Comparison of ENCODE assay signal across 18 cellular contexts in genomic region chr3:126376464-126376863, GRCh38. TPM values are rescaled to one million over a fixed set of nuclear protein-coding genes. Genes with fewer than 3 reads are reported as not detected.
"Had no signal": no experiment of that assay in that cellular context is flagged by ENCODE, and none has a peak within 500 bp of the region (broad histone marks: within the 10 kb centered on the region; RNA-seq: fewer than 3 reads in every experiment).

No MANE protein-coding gene starts in this region.

- H3K27ac ChIP-seq: brain microvascular endothelial cell, heart left ventricle, lower lobe of right lung, tibial artery, WERI-Rb-1 had no signal

- H3K4me1 Mint-ChIP-seq: activated naive CD8-positive, alpha-beta T cell treated with anti-CD3 and anti-CD28 coated beads, Interleukin-2, amount 10 ng/mL, durations not matched to agents 7 days and 5 days; immature natural killer cell; stimulated activated effector memory CD8-positive, alpha-beta T cell treated with anti-CD3 and anti-CD28 coated beads, Interleukin-12 subunit alpha, Interleukin-12 subunit beta, amount 100 ng/mL, for 72 hours had no signal

- H3K36me3 Mint-ChIP-seq: activated naive CD8-positive, alpha-beta T cell treated with anti-CD3 and anti-CD28 coated beads, Interleukin-2, amount 10 ng/mL, durations not matched to agents 7 days and 5 days; immature natural killer cell; stimulated activated effector memory CD8-positive, alpha-beta T cell treated with anti-CD3 and anti-CD28 coated beads, Interleukin-12 subunit alpha, Interleukin-12 subunit beta, amount 100 ng/mL, for 72 hours had no signal

- DNase-seq: activated CD4-positive, alpha-beta T cell treated with anti-CD3 and anti-CD28 coated beads for 48 hours; activated CD8-positive, alpha-beta memory T cell treated with anti-CD3 and anti-CD28 coated beads, Interleukin-2, amount 50 U/mL, for 4 hours; activated CD8-positive, alpha-beta T cell treated with anti-CD3 and anti-CD28 coated beads, Interleukin-2, amount 10 ng/mL, durations not matched to agents 7 days and 5 days; activated naive CD8-positive, alpha-beta T cell treated with anti-CD3 and anti-CD28 coated beads, Interleukin-2, amount 10 ng/mL, durations not matched to agents 7 days and 5 days; activated T-cell treated with anti-CD3 and anti-CD28 coated beads, Interleukin-2, amount 50 U/mL, for 48 hours; brain microvascular endothelial cell; effector memory CD4-positive, alpha-beta T cell; heart left ventricle; immature natural killer cell; lower lobe of right lung; midbrain; WERI-Rb-1 had no signal

- H3K4me3 ChIP-seq: heart left ventricle, lower lobe of right lung, tibial artery had no signal

- H3K9me3 ChIP-seq: heart left ventricle, lower lobe of right lung, tibial artery had no signal

- H3K27me3 Mint-ChIP-seq: activated naive CD8-positive, alpha-beta T cell treated with anti-CD3 and anti-CD28 coated beads, Interleukin-2, amount 10 ng/mL, durations not matched to agents 7 days and 5 days had no signal

- H3K4me1 ChIP-seq: tibial artery had no signal

- H3K36me3 ChIP-seq: brain microvascular endothelial cell, heart left ventricle, lower lobe of right lung, tibial artery, WERI-Rb-1 had no signal

- H3K9me3 Mint-ChIP-seq: activated naive CD8-positive, alpha-beta T cell treated with anti-CD3 and anti-CD28 coated beads, Interleukin-2, amount 10 ng/mL, durations not matched to agents 7 days and 5 days; immature natural killer cell; stimulated activated effector memory CD8-positive, alpha-beta T cell treated with anti-CD3 and anti-CD28 coated beads, Interleukin-12 subunit alpha, Interleukin-12 subunit beta, amount 100 ng/mL, for 72 hours had no signal

- H3K4me3 Mint-ChIP-seq: activated CD8-positive, alpha-beta T cell treated with anti-CD3 and anti-CD28 coated beads, Interleukin-2, amount 10 ng/mL, durations not matched to agents 7 days and 5 days; activated naive CD8-positive, alpha-beta T cell treated with anti-CD3 and anti-CD28 coated beads, Interleukin-2, amount 10 ng/mL, durations not matched to agents 7 days and 5 days; immature natural killer cell; stimulated activated effector memory CD8-positive, alpha-beta T cell treated with anti-CD3 and anti-CD28 coated beads, Interleukin-12 subunit alpha, Interleukin-12 subunit beta, amount 100 ng/mL, for 72 hours had no signal

- ATAC-seq: activated CD8-positive, alpha-beta T cell treated with anti-CD3 and anti-CD28 coated beads, Interleukin-2, amount 10 ng/mL, durations not matched to agents 7 days and 5 days; heart left ventricle; lower lobe of right lung; SK-N-SH treated with all-trans-retinoic acid at 6 μM for 48 hours; stimulated activated effector memory CD8-positive, alpha-beta T cell treated with anti-CD3 and anti-CD28 coated beads, Interleukin-12 subunit alpha, Interleukin-12 subunit beta, amount 100 ng/mL, for 72 hours had no signal

- H3K27me3 ChIP-seq: brain microvascular endothelial cell had no signal

- H3K27ac Mint-ChIP-seq: activated CD8-positive, alpha-beta T cell treated with anti-CD3 and anti-CD28 coated beads, Interleukin-2, amount 10 ng/mL, durations not matched to agents 7 days and 5 days; activated naive CD8-positive, alpha-beta T cell treated with anti-CD3 and anti-CD28 coated beads, Interleukin-2, amount 10 ng/mL, durations not matched to agents 7 days and 5 days; immature natural killer cell; stimulated activated effector memory CD8-positive, alpha-beta T cell treated with anti-CD3 and anti-CD28 coated beads, Interleukin-12 subunit alpha, Interleukin-12 subunit beta, amount 100 ng/mL, for 72 hours had no signal

RNA-seq across cellular contexts. Expression of gene CFAP100, which starts 18.2 kb away (rescaled TPM):
- total RNA-seq: activated CD8-positive, alpha-beta T cell treated with anti-CD3 and anti-CD28 coated beads, Interleukin-2, amount 10 ng/mL, durations not matched to agents 7 days and 5 days; activated naive CD8-positive, alpha-beta T cell treated with anti-CD3 and anti-CD28 coated beads, Interleukin-2, amount 10 ng/mL, durations not matched to agents 7 days and 5 days; heart left ventricle; myocyte; renal cortical epithelial cell; T-helper 1 cell treated with Interleukin-12 subunit alpha and Interleukin-12 subunit beta and Interleukin-4 antibody, amounts not matched to agents 30 ng/mL and 1 ng/mL, for 36 hours had no signal
- polyA plus RNA-seq: heart left ventricle, immature natural killer cell had no signal

RNA-seq across cellular contexts. Expression of gene KLF15, which starts 19.3 kb away (rescaled TPM):
- total RNA-seq: activated CD8-positive, alpha-beta T cell treated with anti-CD3 and anti-CD28 coated beads, Interleukin-2, amount 10 ng/mL, durations not matched to agents 7 days and 5 days; T-helper 1 cell treated with Interleukin-12 subunit alpha and Interleukin-12 subunit beta and Interleukin-4 antibody, amounts not matched to agents 30 ng/mL and 1 ng/mL, for 36 hours had no signal
- polyA plus RNA-seq: immature natural killer cell had no signal
